In genomic region chr18:28404721-28405120, GRCh38 we compare ENCODE assay signal across 21 cellular contexts.
"Had no signal": no experiment of that assay in that cellular context is flagged by ENCODE, and none has a peak within 500 bp of the region (broad histone marks: within the 10 kb centered on the region; RNA-seq: fewer than 3 reads in every experiment).

No MANE protein-coding gene starts in this region.

- ATAC-seq: left colon; left lung; natural killer cell; right lobe of liver; stimulated activated effector memory CD8-positive, alpha-beta T cell treated with anti-CD3 and anti-CD28 coated beads, Interleukin-12 subunit alpha, Interleukin-12 subunit beta, amount 100 ng/mL, for 72 hours; upper lobe of right lung had no signal

- H3K4me1 ChIP-seq: left lung, right atrium auricular region, right lobe of liver, spleen, suprapubic skin, tibial artery, upper lobe of right lung had no signal

- H3K27ac ChIP-seq: left lung, ovary, right atrium auricular region, right lobe of liver, skin epidermis, spleen, suprapubic skin, thoracic aorta, tibial artery, upper lobe of right lung had no signal

- H3K36me3 ChIP-seq: left lung, ovary, right atrium auricular region, right lobe of liver, spleen, suprapubic skin, thoracic aorta, tibial artery, upper lobe of right lung had no signal

- H3K27me3 ChIP-seq: left lung, ovary, right atrium auricular region, right lobe of liver, spleen, suprapubic skin, tibial artery, upper lobe of right lung had no signal

- DNase-seq: hypothalamus; immature natural killer cell; left colon; left lung; mesendoderm; naive B cell; natural killer cell; ovary; right lobe of liver; spleen; stimulated activated CD4-positive, alpha-beta T cell treated with anti-CD3 and anti-CD28 coated beads, Interleukin-4, amount 100 ng/mL, for 24 hours; stimulated activated naive CD4-positive, alpha-beta T cell; tibial artery; trophoblast cell; upper lobe of right lung had no signal

- H3K4me3 ChIP-seq: left lung, lung, ovary, right atrium auricular region, right lobe of liver, skin epidermis, spleen, suprapubic skin, thoracic aorta, tibial artery, upper lobe of right lung had no signal

- H3K9me3 ChIP-seq: left lung, ovary, right atrium auricular region, right lobe of liver, suprapubic skin, thoracic aorta, tibial artery had no signal
